17 cellular contexts compared by ENCODE assay signal in genomic region chr11:116955949-116956348, GRCh38.
DNase-seq lines count a peak whose midpoint lies in the region; ATAC-seq and TF ChIP-seq lines count a peak whose summit lies in the region.
"Had no signal": no experiment of that assay in that cellular context is flagged by ENCODE, and none has a peak within 500 bp of the region (broad histone marks: within the 10 kb centered on the region; RNA-seq: fewer than 3 reads in every experiment).

No MANE protein-coding gene starts in this region.

- peaks cover 29% of the 10 kb centered on the region for H3K4me1 ChIP-seq in CD4-positive, CD25-positive, alpha-beta regulatory T cell (ENCODE audit: control insufficient read depth, insufficient read depth, low read length, poor library complexity, severe bottlenecking)
- peaks cover 31% of the 10 kb centered on the region for H3K4me1 ChIP-seq in MM.1S (ENCODE audit: low read length)

- H3K27ac Mint-ChIP-seq in CD4-positive, CD25-positive, alpha-beta regulatory T cell = peak overlapping the region; percentile 38 to 74 (median 51)
- peak overlapping the region; percentile 85 to 87 for H3K27ac Mint-ChIP-seq in natural killer cell
- H3K27ac Mint-ChIP-seq: activated CD4-positive, alpha-beta T cell treated with anti-CD3 and anti-CD28 coated beads, Interleukin-2, amount 10 ng/mL, durations not matched to agents 24 days and 14 days; activated T-cell treated with anti-CD3 and anti-CD28 coated beads, Interleukin-2, amount 50 U/mL, for 72 hours; progenitor cell of endocrine pancreas had no signal

- no peaks in the 10 kb centered on the region for H3K27me3 Mint-ChIP-seq in CD4-positive, CD25-positive, alpha-beta regulatory T cell
- H3K27me3 Mint-ChIP-seq in natural killer cell (ENCODE audit: low read depth in 2 of 2) = no peaks in the 10 kb centered on the region
- H3K27me3 Mint-ChIP-seq: activated CD4-positive, alpha-beta T cell treated with anti-CD3 and anti-CD28 coated beads, Interleukin-2, amount 10 ng/mL, durations not matched to agents 24 days and 14 days; naive thymus-derived CD4-positive, alpha-beta T cell; progenitor cell of endocrine pancreas had no signal

- peak overlapping the region; percentile 43 for H3K4me3 ChIP-seq in CD4-positive, CD25-positive, alpha-beta regulatory T cell (ENCODE audit: low read depth, low read length)
- H3K4me3 ChIP-seq in MM.1S (ENCODE audit: low read length) = no peak overlapping the region

- peak in 1 of 2 donors; percentile 16 for ATAC-seq in CD4-positive, CD25-positive, alpha-beta regulatory T cell (ENCODE audit: low read depth in 2 of 2)
- ATAC-seq in Right ventricle myocardium superior (ENCODE audit: poor library complexity) (peak; percentile 89), natural killer cell (peak in 1 of 3 donors; percentile 13), HG02610 (IDR thresholded peaks at IDR 0.05; ENCODE audit: unreplicated experiment) (no peak), HG02678 (IDR thresholded peaks at IDR 0.05; ENCODE audit: unreplicated experiment) (no peak)
- ATAC-seq: activated T-cell treated with anti-CD3 and anti-CD28 coated beads, Interleukin-2, amount 50 U/mL, for 72 hours had no signal

- no peaks in the 10 kb centered on the region for H4K20me1 ChIP-seq in MM.1S (ENCODE audit: insufficient read depth, low read length)

- no peak overlapping the region for H2AFZ ChIP-seq in MM.1S (ENCODE audit: low read length)

- H3K9ac ChIP-seq in MM.1S (ENCODE audit: low read length) = no peak overlapping the region

- no peaks in the 10 kb centered on the region for H3K9me2 ChIP-seq in MM.1S (replicated peaks; ENCODE audit: insufficient read depth, low read length)

- peaks cover 68% of the 10 kb centered on the region for H3K79me2 ChIP-seq in MM.1S (ENCODE audit: low read length)

- no peak for TF ChIP-seq CTCF in MM.1S (IDR thresholded peaks at IDR 0.05; ENCODE audit: low read length)
- TF ChIP-seq CTCF in natural killer cell (IDR thresholded peaks at IDR 0.05) = no peak

- H3K36me3 Mint-ChIP-seq in CD4-positive, CD25-positive, alpha-beta regulatory T cell = peaks cover 29% of the 10 kb centered on the region
- peaks cover 1% of the 10 kb centered on the region for H3K36me3 Mint-ChIP-seq in natural killer cell

- H3K4me2 ChIP-seq in MM.1S (ENCODE audit: low read depth, low read length) = peak overlapping the region; percentile 51

- no peaks in the 10 kb centered on the region for H3K27me3 ChIP-seq in CD4-positive, CD25-positive, alpha-beta regulatory T cell (ENCODE audit: control insufficient read depth, insufficient read depth, low read length)
- no peaks in the 10 kb centered on the region for H3K27me3 ChIP-seq in MM.1S (replicated peaks; ENCODE audit: insufficient read depth, low read length)

- H3K4me3 Mint-ChIP-seq in CD4-positive, CD25-positive, alpha-beta regulatory T cell = no peak overlapping the region
- H3K4me3 Mint-ChIP-seq in natural killer cell = no peak overlapping the region
- H3K4me3 Mint-ChIP-seq: activated CD4-positive, alpha-beta T cell treated with anti-CD3 and anti-CD28 coated beads, Interleukin-2, amount 10 ng/mL, durations not matched to agents 24 days and 14 days; activated T-cell treated with anti-CD3 and anti-CD28 coated beads, Interleukin-2, amount 50 U/mL, for 72 hours; naive thymus-derived CD4-positive, alpha-beta T cell had no signal

- peaks cover 1% of the 10 kb centered on the region for H3K36me3 ChIP-seq in CD4-positive, CD25-positive, alpha-beta regulatory T cell (ENCODE audit: control insufficient read depth, insufficient read depth, low read length)
- H3K36me3 ChIP-seq in MM.1S (replicated peaks; ENCODE audit: insufficient read depth, low read length) = no peaks in the 10 kb centered on the region; the same call in 1 of the 2 replicates

- H3K4me1 Mint-ChIP-seq in CD4-positive, CD25-positive, alpha-beta regulatory T cell = peaks cover 28 to 53% (median 38%) of the 10 kb centered on the region in 4 donors
- H3K4me1 Mint-ChIP-seq in natural killer cell = peaks cover 48 to 50% of the 10 kb centered on the region in 2 donors

- no peak for DNase-seq in CD4-positive, CD25-positive, alpha-beta regulatory T cell
- DNase-seq in MM.1S (no peak), Right ventricle myocardium superior (no peak), natural killer cell (no peak), LoVo (ENCODE audit: low spot score) (no peak)
- no peak for DNase-seq in stimulated activated CD4-positive, alpha-beta T cell treated with anti-CD3 and anti-CD28 coated beads, Interleukin-2, amount 100 ng/mL, for 48 hours
- DNase-seq: activated CD4-positive, alpha-beta T cell treated with anti-CD3 and anti-CD28 coated beads, Interleukin-2, amount 10 ng/mL, durations not matched to agents 24 days and 14 days; activated T-cell treated with anti-CD3 and anti-CD28 coated beads, Interleukin-2, amount 50 U/mL, for 72 hours; DMS 273 treated with DMSO at 0.1 percent for 48 hours; GOT3; naive thymus-derived CD4-positive, alpha-beta T cell; NCI-H187; NCI-H446 treated with DMSO at 0.1 percent for 48 hours; stimulated activated CD4-positive, alpha-beta T cell treated with anti-CD3 and anti-CD28 coated beads, Interleukin-15, amount 100 ng/mL, for 24 hours had no signal

- H3F3A ChIP-seq in MM.1S (ENCODE audit: insufficient read depth, low read length) = peaks cover 9% of the 10 kb centered on the region

- H3K9me3 Mint-ChIP-seq in CD4-positive, CD25-positive, alpha-beta regulatory T cell = no peaks in the 10 kb centered on the region
- no peaks in the 10 kb centered on the region for H3K9me3 Mint-ChIP-seq in natural killer cell
- H3K9me3 Mint-ChIP-seq: activated CD4-positive, alpha-beta T cell treated with anti-CD3 and anti-CD28 coated beads, Interleukin-2, amount 10 ng/mL, durations not matched to agents 24 days and 14 days; activated T-cell treated with anti-CD3 and anti-CD28 coated beads, Interleukin-2, amount 50 U/mL, for 72 hours had no signal

- H3K27ac ChIP-seq in CD4-positive, CD25-positive, alpha-beta regulatory T cell (ENCODE audit: insufficient read depth, low read length, poor library complexity, severe bottlenecking) = peak overlapping the region; percentile 65
- H3K27ac ChIP-seq in MM.1S (ENCODE audit: low read length) = peak overlapping the region; percentile 58; the same call in 1 of the 2 replicates

- intact Hi-C loops in Right ventricle myocardium superior (cut with DNase I) = no loop called here
- intact Hi-C loops in natural killer cell (cut with micrococcal nuclease) = no loop called here

- no peaks in the 10 kb centered on the region for H3K9me3 ChIP-seq in CD4-positive, CD25-positive, alpha-beta regulatory T cell (ENCODE audit: control insufficient read depth in 2 of 2, low read length in 2 of 2)
- H3K9me3 ChIP-seq in MM.1S (replicated peaks; ENCODE audit: insufficient read depth, low read length) = no peaks in the 10 kb centered on the region
